Comparison of ENCODE assay signal across 1 cellular context in the genomic region with DNA sequence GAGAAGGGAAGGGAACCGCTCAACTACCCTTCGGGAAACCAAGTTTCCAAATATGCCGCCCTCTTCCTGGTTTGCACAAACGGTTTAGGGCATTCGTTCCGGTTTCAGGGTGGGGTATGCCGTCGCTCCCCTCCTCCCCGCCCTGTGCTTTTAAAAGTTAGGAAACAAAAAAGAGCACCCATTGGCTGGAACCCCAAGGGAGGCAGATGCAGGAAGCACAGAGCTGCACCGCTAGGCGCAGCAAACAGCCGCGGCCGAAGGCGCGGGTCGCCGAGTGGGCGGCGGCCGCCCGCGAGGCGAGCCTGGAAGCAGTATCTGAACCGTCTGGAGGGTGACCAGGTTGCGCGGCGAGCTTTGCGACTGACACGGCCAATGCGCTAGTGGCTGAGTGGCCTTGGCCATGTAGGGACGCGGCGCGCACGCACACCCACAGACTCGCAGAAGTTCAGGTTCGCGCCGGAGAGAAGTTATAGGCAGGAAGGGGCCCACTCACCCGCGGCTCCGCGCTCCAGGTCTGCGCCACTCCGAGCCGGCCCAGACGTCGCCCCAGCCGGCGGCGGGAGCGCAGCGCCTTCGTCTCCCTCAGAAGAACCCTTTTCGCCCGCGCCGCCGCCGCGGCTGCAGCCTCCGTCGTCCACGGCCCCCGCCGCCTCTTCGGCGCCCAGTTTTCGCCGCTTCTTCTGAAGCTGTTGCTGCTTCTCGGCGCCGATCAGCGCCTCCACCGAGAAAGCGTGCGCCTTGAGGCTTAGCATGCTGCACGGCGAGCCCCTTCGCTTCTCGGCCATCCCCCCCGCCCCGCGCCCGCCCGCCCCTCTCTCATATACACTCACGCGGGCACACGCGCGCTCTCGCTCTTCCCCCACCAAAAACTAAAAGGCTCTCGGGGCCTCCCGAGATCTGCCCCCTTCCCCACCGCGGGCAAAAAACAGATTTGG.
TF ChIP-seq lines count a peak whose summit lies in the region.

No MANE protein-coding gene starts in this region.

TF ChIP-seq in HEK293, 187 proteins besides CTCF, POLR2A, EP300 and RAD21 (continued from another document and continues in another):
- TF ChIP-seq ZBTB1 (tag by site-specific recombination; IDR thresholded peaks at IDR 0.05) (no peak), GLI2 (tag by site-specific recombination; IDR thresholded peaks at IDR 0.05; ENCODE audit: borderline replicate concordance, low read depth) (no peak), ZNF660 (tag by site-specific recombination; IDR thresholded peaks at IDR 0.05) (peak; percentile 65), ZFP69B (tag by site-specific recombination; IDR thresholded peaks at IDR 0.05) (peak; percentile 88), ZNF501 (tag by site-specific recombination; IDR thresholded peaks at IDR 0.05) (peak; percentile 87), ZNF555 (tag by site-specific recombination; conservative IDR thresholded peaks at IDR 0.05) (no peak), KLF1 (tag by site-specific recombination; IDR thresholded peaks at IDR 0.05) (no peak; the same call in 1 of the 2 replicates), KLF7 (tag by site-specific recombination; IDR thresholded peaks at IDR 0.05; ENCODE audit: borderline replicate concordance) (peak; percentile 60; the same call in 1 of the 2 replicates), ZNF791 (tag by site-specific recombination; IDR thresholded peaks at IDR 0.05) (no peak), ZSCAN16 (tag by site-specific recombination; IDR thresholded peaks at IDR 0.05) (peak; percentile 43; the same call in 1 of the 2 replicates), ZNF544 (tag by site-specific recombination; IDR thresholded peaks at IDR 0.05) (no peak), BCL11B (tag by site-specific recombination; IDR thresholded peaks at IDR 0.05; ENCODE audit: low read depth) (peak; percentile 32; the same call in 1 of the 2 replicates), ZNF610 (tag by site-specific recombination; IDR thresholded peaks at IDR 0.05; ENCODE audit: borderline replicate concordance) (no peak), ZNF624 (tag by site-specific recombination; IDR thresholded peaks at IDR 0.05) (0 out of 2 replicates have a peak, but pooled peaks have one; percentile 44), ZNF174 (tag by site-specific recombination; IDR thresholded peaks at IDR 0.05) (no peak), ZNF341 (tag by site-specific recombination; IDR thresholded peaks at IDR 0.05; ENCODE audit: low read depth) (peak; percentile 78), ZNF600 (tag by site-specific recombination; IDR thresholded peaks at IDR 0.05) (peak; percentile 75; the same call in 1 of the 2 replicates), SCRT1 (tag by site-specific recombination; IDR thresholded peaks at IDR 0.05; ENCODE audit: borderline replicate concordance) (no peak), ZNF426 (tag by site-specific recombination; IDR thresholded peaks at IDR 0.05) (no peak), FEZF1 (tag by site-specific recombination; IDR thresholded peaks at IDR 0.05) (peak; percentile 45), ZIC2 (tag by site-specific recombination; IDR thresholded peaks at IDR 0.05) (no peak), ZNF133 (tag by site-specific recombination; IDR thresholded peaks at IDR 0.05) (0 out of 2 replicates have a peak, but pooled peaks have one; percentile 16), ZNF514 (tag by site-specific recombination; IDR thresholded peaks at IDR 0.05) (no peak), ZNF654 (tag by site-specific recombination; IDR thresholded peaks at IDR 0.05; ENCODE audit: low read depth) (no peak), ZFP3 (tag by site-specific recombination; IDR thresholded peaks at IDR 0.05; ENCODE audit: low read depth) (no peak), SALL2 (tag by site-specific recombination; IDR thresholded peaks at IDR 0.05; ENCODE audit: borderline replicate concordance) (no peak), GFI1B (tag by site-specific recombination; IDR thresholded peaks at IDR 0.05) (no peak), ZNF354C (tag by site-specific recombination; IDR thresholded peaks at IDR 0.05; ENCODE audit: borderline replicate concordance, low read depth) (no peak), ZNF473 (tag by site-specific recombination; IDR thresholded peaks at IDR 0.05) (no peak), ZNF558 (tag by site-specific recombination; IDR thresholded peaks at IDR 0.05) (no peak), ZBTB48 (tag by site-specific recombination; IDR thresholded peaks at IDR 0.05) (no peak; the same call in 1 of the 2 replicates), MYNN (tag by site-specific recombination; IDR thresholded peaks at IDR 0.05; ENCODE audit: borderline replicate concordance) (peak; percentile 19; the same call in 1 of the 2 replicates), ZBTB17 (tag by site-specific recombination; IDR thresholded peaks at IDR 0.05) (peak; percentile 47), HOXC10 (CRISPR knock-in tag; IDR thresholded peaks at IDR 0.05) (no peak), ZEB2 (tag by site-specific recombination; IDR thresholded peaks at IDR 0.05) (peak; percentile 21; the same call in 1 of the 2 replicates), ZNF530 (tag by site-specific recombination; IDR thresholded peaks at IDR 0.05; ENCODE audit: low read depth) (no peak), ZNF792 (tag by site-specific recombination; IDR thresholded peaks at IDR 0.05) (peak; percentile 31; the same call in 1 of the 2 replicates), ZNF521 (tag by site-specific recombination; IDR thresholded peaks at IDR 0.05) (no peak), SP7 (tag by site-specific recombination; IDR thresholded peaks at IDR 0.05) (peak; percentile 43; the same call in 1 of the 2 replicates)
- TF ChIP-seq, protein P1, sequence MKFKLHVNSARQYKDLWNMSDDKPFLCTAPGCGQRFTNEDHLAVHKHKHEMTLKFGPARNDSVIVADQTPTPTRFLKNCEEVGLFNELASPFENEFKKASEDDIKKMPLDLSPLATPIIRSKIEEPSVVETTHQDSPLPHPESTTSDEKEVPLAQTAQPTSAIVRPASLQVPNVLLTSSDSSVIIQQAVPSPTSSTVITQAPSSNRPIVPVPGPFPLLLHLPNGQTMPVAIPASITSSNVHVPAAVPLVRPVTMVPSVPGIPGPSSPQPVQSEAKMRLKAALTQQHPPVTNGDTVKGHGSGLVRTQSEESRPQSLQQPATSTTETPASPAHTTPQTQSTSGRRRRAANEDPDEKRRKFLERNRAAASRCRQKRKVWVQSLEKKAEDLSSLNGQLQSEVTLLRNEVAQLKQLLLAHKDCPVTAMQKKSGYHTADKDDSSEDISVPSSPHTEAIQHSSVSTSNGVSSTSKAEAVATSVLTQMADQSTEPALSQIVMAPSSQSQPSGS (tag by site-specific recombination; IDR thresholded peaks at IDR 0.05; ENCODE audit: low read depth), result no peak
- TF ChIP-seq, protein P2, sequence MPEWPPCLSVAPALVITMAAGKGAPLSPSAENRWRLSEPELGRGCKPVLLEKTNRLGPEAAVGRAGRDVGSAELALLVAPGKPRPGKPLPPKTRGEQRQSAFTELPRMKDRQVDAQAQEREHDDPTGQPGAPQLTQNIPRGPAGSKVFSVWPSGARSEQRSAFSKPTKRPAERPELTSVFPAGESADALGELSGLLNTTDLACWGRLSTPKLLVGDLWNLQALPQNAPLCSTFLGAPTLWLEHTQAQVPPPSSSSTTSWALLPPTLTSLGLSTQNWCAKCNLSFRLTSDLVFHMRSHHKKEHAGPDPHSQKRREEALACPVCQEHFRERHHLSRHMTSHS (tag by site-specific recombination; IDR thresholded peaks at IDR 0.05), result no peak
- TF ChIP-seq, protein P3, sequence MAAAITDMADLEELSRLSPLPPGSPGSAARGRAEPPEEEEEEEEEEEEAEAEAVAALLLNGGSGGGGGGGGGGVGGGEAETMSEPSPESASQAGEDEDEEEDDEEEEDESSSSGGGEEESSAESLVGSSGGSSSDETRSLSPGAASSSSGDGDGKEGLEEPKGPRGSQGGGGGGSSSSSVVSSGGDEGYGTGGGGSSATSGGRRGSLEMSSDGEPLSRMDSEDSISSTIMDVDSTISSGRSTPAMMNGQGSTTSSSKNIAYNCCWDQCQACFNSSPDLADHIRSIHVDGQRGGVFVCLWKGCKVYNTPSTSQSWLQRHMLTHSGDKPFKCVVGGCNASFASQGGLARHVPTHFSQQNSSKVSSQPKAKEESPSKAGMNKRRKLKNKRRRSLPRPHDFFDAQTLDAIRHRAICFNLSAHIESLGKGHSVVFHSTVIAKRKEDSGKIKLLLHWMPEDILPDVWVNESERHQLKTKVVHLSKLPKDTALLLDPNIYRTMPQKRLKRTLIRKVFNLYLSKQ (tag by site-specific recombination; IDR thresholded peaks at IDR 0.05; ENCODE audit: borderline replicate concordance), result no peak
- TF ChIP-seq, protein P4, sequence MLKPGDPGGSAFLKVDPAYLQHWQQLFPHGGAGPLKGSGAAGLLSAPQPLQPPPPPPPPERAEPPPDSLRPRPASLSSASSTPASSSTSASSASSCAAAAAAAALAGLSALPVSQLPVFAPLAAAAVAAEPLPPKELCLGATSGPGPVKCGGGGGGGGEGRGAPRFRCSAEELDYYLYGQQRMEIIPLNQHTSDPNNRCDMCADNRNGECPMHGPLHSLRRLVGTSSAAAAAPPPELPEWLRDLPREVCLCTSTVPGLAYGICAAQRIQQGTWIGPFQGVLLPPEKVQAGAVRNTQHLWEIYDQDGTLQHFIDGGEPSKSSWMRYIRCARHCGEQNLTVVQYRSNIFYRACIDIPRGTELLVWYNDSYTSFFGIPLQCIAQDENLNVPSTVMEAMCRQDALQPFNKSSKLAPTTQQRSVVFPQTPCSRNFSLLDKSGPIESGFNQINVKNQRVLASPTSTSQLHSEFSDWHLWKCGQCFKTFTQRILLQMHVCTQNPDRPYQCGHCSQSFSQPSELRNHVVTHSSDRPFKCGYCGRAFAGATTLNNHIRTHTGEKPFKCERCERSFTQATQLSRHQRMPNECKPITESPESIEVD (tag by site-specific recombination; IDR thresholded peaks at IDR 0.05), result no peak
- TF ChIP-seq, protein P5, sequence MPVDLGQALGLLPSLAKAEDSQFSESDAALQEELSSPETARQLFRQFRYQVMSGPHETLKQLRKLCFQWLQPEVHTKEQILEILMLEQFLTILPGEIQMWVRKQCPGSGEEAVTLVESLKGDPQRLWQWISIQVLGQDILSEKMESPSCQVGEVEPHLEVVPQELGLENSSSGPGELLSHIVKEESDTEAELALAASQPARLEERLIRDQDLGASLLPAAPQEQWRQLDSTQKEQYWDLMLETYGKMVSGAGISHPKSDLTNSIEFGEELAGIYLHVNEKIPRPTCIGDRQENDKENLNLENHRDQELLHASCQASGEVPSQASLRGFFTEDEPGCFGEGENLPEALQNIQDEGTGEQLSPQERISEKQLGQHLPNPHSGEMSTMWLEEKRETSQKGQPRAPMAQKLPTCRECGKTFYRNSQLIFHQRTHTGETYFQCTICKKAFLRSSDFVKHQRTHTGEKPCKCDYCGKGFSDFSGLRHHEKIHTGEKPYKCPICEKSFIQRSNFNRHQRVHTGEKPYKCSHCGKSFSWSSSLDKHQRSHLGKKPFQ (tag by site-specific recombination; IDR thresholded peaks at IDR 0.05), result no peak
- TF ChIP-seq, protein P6, sequence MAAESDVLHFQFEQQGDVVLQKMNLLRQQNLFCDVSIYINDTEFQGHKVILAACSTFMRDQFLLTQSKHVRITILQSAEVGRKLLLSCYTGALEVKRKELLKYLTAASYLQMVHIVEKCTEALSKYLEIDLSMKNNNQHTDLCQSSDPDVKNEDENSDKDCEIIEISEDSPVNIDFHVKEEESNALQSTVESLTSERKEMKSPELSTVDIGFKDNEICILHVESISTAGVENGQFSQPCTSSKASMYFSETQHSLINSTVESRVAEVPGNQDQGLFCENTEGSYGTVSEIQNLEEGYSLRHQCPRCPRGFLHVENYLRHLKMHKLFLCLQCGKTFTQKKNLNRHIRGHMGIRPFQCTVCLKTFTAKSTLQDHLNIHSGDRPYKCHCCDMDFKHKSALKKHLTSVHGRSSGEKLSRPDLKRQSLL (tag by site-specific recombination; IDR thresholded peaks at IDR 0.05), result 0 out of 2 replicates have a peak, but pooled peaks have one; percentile 25
- TF ChIP-seq, protein P7, sequence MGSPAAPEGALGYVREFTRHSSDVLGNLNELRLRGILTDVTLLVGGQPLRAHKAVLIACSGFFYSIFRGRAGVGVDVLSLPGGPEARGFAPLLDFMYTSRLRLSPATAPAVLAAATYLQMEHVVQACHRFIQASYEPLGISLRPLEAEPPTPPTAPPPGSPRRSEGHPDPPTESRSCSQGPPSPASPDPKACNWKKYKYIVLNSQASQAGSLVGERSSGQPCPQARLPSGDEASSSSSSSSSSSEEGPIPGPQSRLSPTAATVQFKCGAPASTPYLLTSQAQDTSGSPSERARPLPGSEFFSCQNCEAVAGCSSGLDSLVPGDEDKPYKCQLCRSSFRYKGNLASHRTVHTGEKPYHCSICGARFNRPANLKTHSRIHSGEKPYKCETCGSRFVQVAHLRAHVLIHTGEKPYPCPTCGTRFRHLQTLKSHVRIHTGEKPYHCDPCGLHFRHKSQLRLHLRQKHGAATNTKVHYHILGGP (tag by site-specific recombination; IDR thresholded peaks at IDR 0.05), result no peak
- TF ChIP-seq, protein P8, sequence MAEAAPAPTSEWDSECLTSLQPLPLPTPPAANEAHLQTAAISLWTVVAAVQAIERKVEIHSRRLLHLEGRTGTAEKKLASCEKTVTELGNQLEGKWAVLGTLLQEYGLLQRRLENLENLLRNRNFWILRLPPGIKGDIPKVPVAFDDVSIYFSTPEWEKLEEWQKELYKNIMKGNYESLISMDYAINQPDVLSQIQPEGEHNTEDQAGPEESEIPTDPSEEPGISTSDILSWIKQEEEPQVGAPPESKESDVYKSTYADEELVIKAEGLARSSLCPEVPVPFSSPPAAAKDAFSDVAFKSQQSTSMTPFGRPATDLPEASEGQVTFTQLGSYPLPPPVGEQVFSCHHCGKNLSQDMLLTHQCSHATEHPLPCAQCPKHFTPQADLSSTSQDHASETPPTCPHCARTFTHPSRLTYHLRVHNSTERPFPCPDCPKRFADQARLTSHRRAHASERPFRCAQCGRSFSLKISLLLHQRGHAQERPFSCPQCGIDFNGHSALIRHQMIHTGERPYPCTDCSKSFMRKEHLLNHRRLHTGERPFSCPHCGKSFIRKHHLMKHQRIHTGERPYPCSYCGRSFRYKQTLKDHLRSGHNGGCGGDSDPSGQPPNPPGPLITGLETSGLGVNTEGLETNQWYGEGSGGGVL (tag by site-specific recombination; IDR thresholded peaks at IDR 0.05), result peak; percentile 68; the same call in 1 of the 2 replicates
- TF ChIP-seq, protein P9, sequence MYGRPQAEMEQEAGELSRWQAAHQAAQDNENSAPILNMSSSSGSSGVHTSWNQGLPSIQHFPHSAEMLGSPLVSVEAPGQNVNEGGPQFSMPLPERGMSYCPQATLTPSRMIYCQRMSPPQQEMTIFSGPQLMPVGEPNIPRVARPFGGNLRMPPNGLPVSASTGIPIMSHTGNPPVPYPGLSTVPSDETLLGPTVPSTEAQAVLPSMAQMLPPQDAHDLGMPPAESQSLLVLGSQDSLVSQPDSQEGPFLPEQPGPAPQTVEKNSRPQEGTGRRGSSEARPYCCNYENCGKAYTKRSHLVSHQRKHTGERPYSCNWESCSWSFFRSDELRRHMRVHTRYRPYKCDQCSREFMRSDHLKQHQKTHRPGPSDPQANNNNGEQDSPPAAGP (tag by site-specific recombination; IDR thresholded peaks at IDR 0.05), result 0 out of 2 replicates have a peak, but pooled peaks have one; percentile 30
- TF ChIP-seq, protein P10, sequence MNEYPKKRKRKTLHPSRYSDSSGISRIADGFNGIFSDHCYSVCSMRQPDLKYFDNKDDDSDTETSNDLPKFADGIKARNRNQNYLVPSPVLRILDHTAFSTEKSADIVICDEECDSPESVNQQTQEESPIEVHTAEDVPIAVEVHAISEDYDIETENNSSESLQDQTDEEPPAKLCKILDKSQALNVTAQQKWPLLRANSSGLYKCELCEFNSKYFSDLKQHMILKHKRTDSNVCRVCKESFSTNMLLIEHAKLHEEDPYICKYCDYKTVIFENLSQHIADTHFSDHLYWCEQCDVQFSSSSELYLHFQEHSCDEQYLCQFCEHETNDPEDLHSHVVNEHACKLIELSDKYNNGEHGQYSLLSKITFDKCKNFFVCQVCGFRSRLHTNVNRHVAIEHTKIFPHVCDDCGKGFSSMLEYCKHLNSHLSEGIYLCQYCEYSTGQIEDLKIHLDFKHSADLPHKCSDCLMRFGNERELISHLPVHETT (tag by site-specific recombination; IDR thresholded peaks at IDR 0.05), result 0 out of 2 replicates have a peak, but pooled peaks have one; percentile 9
